In genomic region chr6:81682238-81682795, GRCh38 we compare ENCODE assay signal across 16 cellular contexts.
"Had no signal": no experiment of that assay in that cellular context is flagged by ENCODE, and none has a peak within 500 bp of the region (broad histone marks: within the 10 kb centered on the region; RNA-seq: fewer than 3 reads in every experiment).

No MANE protein-coding gene starts in this region.

- H3K4me3 ChIP-seq: gastroesophageal sphincter, thyroid gland had no signal

- DNase-seq: activated B cell treated with CpG ODN at 0.5 μM for 24 hours; activated CD4-positive, alpha-beta T cell treated with anti-CD3 and anti-CD28 coated beads for 48 hours; activated naive CD4-positive, alpha-beta T cell; activated naive CD8-positive, alpha-beta T cell treated with anti-CD3 and anti-CD28 coated beads, Interleukin-2, amount 10 ng/mL, durations not matched to agents 7 days and 5 days; anterior cingulate cortex; mammary epithelial cell; naive thymus-derived CD4-positive, alpha-beta T cell; stimulated activated CD4-positive, alpha-beta T cell treated with anti-CD3 and anti-CD28 coated beads, Interleukin-2, amount 100 ng/mL, for 48 hours; T-helper 2 cell; thyroid gland had no signal

- H3K79me2 ChIP-seq: parathyroid adenoma had no signal

- H3K9ac ChIP-seq: parathyroid adenoma had no signal

- H3K9me3 ChIP-seq: gastroesophageal sphincter, thyroid gland had no signal

- H3K36me3 Mint-ChIP-seq: activated naive CD8-positive, alpha-beta T cell treated with anti-CD3 and anti-CD28 coated beads, Interleukin-2, amount 10 ng/mL, durations not matched to agents 7 days and 5 days; naive thymus-derived CD4-positive, alpha-beta T cell; stimulated activated memory B cell treated with anti-CD40 and anti-IgM and Interleukin-4, amounts not matched to agents 10 μg/mL and 1 μg/mL and 100 μg/mL, for 72 hours had no signal

- H3K36me3 ChIP-seq: gastroesophageal sphincter, thyroid gland had no signal

- H3K4me1 Mint-ChIP-seq: activated B cell treated with CpG ODN at 0.5 μM for 24 hours; activated naive CD8-positive, alpha-beta T cell treated with anti-CD3 and anti-CD28 coated beads, Interleukin-2, amount 10 ng/mL, durations not matched to agents 7 days and 5 days; stimulated activated memory B cell treated with anti-CD40 and anti-IgM and Interleukin-4, amounts not matched to agents 10 μg/mL and 1 μg/mL and 100 μg/mL, for 72 hours had no signal

- H3K27me3 ChIP-seq: gastroesophageal sphincter, thyroid gland had no signal

- H3K27ac Mint-ChIP-seq: activated B cell treated with CpG ODN at 0.5 μM for 24 hours; activated naive CD8-positive, alpha-beta T cell treated with anti-CD3 and anti-CD28 coated beads, Interleukin-2, amount 10 ng/mL, durations not matched to agents 7 days and 5 days; activated T-helper 1 cell treated with anti-CD3 and anti-CD28 coated beads, Interleukin-12 subunit alpha, Interleukin-12 subunit beta, Interleukin-2, Interleukin-4 antibody, amounts not matched to agents 30 ng/mL and 10 ng/mL and 1 ng/mL, durations not matched to agents 14 hours and 24 hours and 36 hours; naive thymus-derived CD4-positive, alpha-beta T cell; stimulated activated memory B cell treated with anti-CD40 and anti-IgM and Interleukin-4, amounts not matched to agents 10 μg/mL and 1 μg/mL and 100 μg/mL, for 72 hours had no signal

- H3K27ac ChIP-seq: epithelial cell of prostate, gastroesophageal sphincter, parathyroid adenoma, thyroid gland had no signal

- H2AFZ ChIP-seq: parathyroid adenoma had no signal

- H3K9me3 Mint-ChIP-seq: activated B cell treated with CpG ODN at 0.5 μM for 24 hours; activated T-helper 1 cell treated with anti-CD3 and anti-CD28 coated beads, Interleukin-12 subunit alpha, Interleukin-12 subunit beta, Interleukin-2, Interleukin-4 antibody, amounts not matched to agents 30 ng/mL and 10 ng/mL and 1 ng/mL, durations not matched to agents 14 hours and 24 hours and 36 hours had no signal

- FAIRE-seq: urothelium cell line had no signal

- H3K27me3 Mint-ChIP-seq: activated B cell treated with CpG ODN at 0.5 μM for 24 hours; activated naive CD8-positive, alpha-beta T cell treated with anti-CD3 and anti-CD28 coated beads, Interleukin-2, amount 10 ng/mL, durations not matched to agents 7 days and 5 days; stimulated activated memory B cell treated with anti-CD40 and anti-IgM and Interleukin-4, amounts not matched to agents 10 μg/mL and 1 μg/mL and 100 μg/mL, for 72 hours had no signal

- H3K4me1 ChIP-seq: gastroesophageal sphincter, parathyroid adenoma, thyroid gland had no signal

- H3K4me3 Mint-ChIP-seq: activated B cell treated with CpG ODN at 0.5 μM for 24 hours; activated naive CD8-positive, alpha-beta T cell treated with anti-CD3 and anti-CD28 coated beads, Interleukin-2, amount 10 ng/mL, durations not matched to agents 7 days and 5 days; activated T-helper 1 cell treated with anti-CD3 and anti-CD28 coated beads, Interleukin-12 subunit alpha, Interleukin-12 subunit beta, Interleukin-2, Interleukin-4 antibody, amounts not matched to agents 30 ng/mL and 10 ng/mL and 1 ng/mL, durations not matched to agents 14 hours and 24 hours and 36 hours; naive thymus-derived CD4-positive, alpha-beta T cell; stimulated activated memory B cell treated with anti-CD40 and anti-IgM and Interleukin-4, amounts not matched to agents 10 μg/mL and 1 μg/mL and 100 μg/mL, for 72 hours had no signal
